ENCODE assay signal across 20 cellular contexts in genomic region chr3:43921056-43921455, GRCh38.
DNase-seq lines count a peak whose midpoint lies in the region; FAIRE-seq and TF ChIP-seq lines count a peak whose summit lies in the region.
"Had no signal": no experiment of that assay in that cellular context is flagged by ENCODE, and none has a peak within 500 bp of the region (broad histone marks: within the 10 kb centered on the region; RNA-seq: fewer than 3 reads in every experiment).

No MANE protein-coding gene starts in this region.

- in situ Hi-C loops in mammary epithelial cell (cut with MboI; ENCODE audit: low sequenced_read_pairs in 2 of 2) (no loop called here), brain microvascular endothelial cell (cut with HindIII; ENCODE audit: low pct_ligation_motif_present, low sequenced_read_pairs) (no loop called here)

- H3K4me1 Mint-ChIP-seq in MCF 10A (ENCODE audit: insufficient read depth, unreplicated experiment), result no peaks in the 10 kb centered on the region
- peaks cover 0 to 5% (median 0%) of the 10 kb centered on the region in 4 donors for H3K4me1 Mint-ChIP-seq in CD4-positive, alpha-beta memory T cell

- CTCF ChIA-PET in MCF 10A (lab: Yijun Ruan, JAX), result no interaction called here
- CTCF ChIA-PET in mammary epithelial cell (lab: Charles Lee; ENCODE audit: low non-redundant PET), result no interaction called here
- CTCF ChIA-PET in CD4-positive, alpha-beta memory T cell (lab: Charles Lee; ENCODE audit: partially characterized antibody), result no interaction called here

- peaks cover 6% of the 10 kb centered on the region for H3K4me1 ChIP-seq in mammary epithelial cell (ENCODE audit: insufficient read depth, low read length)
- H3K4me1 ChIP-seq in CD4-positive, alpha-beta memory T cell (ENCODE audit: insufficient read depth, low read length), result no peaks in the 10 kb centered on the region

- H3K4me3 Mint-ChIP-seq in MCF 10A (ENCODE audit: unreplicated experiment), result no peak overlapping the region
- no peak overlapping the region for H3K4me3 Mint-ChIP-seq in CD4-positive, alpha-beta memory T cell
- H3K4me3 Mint-ChIP-seq: CD14-positive monocyte had no signal

- no peak for DNase-seq in MCF 10A (ENCODE audit: unreplicated experiment)
- no peak for DNase-seq in mammary epithelial cell
- DNase-seq in brain microvascular endothelial cell, result peak; percentile 7
- DNase-seq in iPS-NIHi11 (ENCODE audit: low spot score), result peak; percentile 34
- no peak for DNase-seq in substantia nigra (lab: John Stamatoyannopoulos, UW)
- DNase-seq in posterior cingulate gyrus, result no peak
- no peak for DNase-seq in CD4-positive, alpha-beta memory T cell
- DNase-seq in GM12892 (ENCODE audit: insufficient read length), result no peak
- DNase-seq: COR-L47, DMS 273 treated with DMSO at 0.1 percent for 48 hours, DND-41, KBM-7, NCI-H1417 treated with DMSO at 0.1 percent for 48 hours, NCI-H187 treated with DMSO at 0.1 percent for 48 hours, NCI-H345, NCI-H524 treated with DMSO at 0.1 percent for 48 hours had no signal

- no peaks in the 10 kb centered on the region for H4K20me1 ChIP-seq in mammary epithelial cell (ENCODE audit: insufficient read depth, low read length)

- no peak overlapping the region for H3K4me3 ChIP-seq in mammary epithelial cell (replicated peaks in 1 of 3; ENCODE audit: insufficient read depth in 1 of 3, low read depth in 2 of 3, low read length in 3 of 3)
- no peak overlapping the region for H3K4me3 ChIP-seq in brain microvascular endothelial cell (ENCODE audit: low read depth, low read length)
- H3K4me3 ChIP-seq in CD4-positive, alpha-beta memory T cell (ENCODE audit: low read length in 2 of 2), result no peak overlapping the region

- POLR2A ChIA-PET in MCF 10A (lab: Yijun Ruan, JAX), result interaction anchor here (0.6 kb wide), 1 partner anchor 138 kb away, joined by 3 read pairs; no protein-coding TSS in a partner anchor
- POLR2A ChIA-PET in CD4-positive, alpha-beta memory T cell (lab: Charles Lee; ENCODE audit: partially characterized antibody), result no interaction called here

- peak overlapping the region; percentile 39 for H3K27ac Mint-ChIP-seq in MCF 10A (ENCODE audit: low read depth, unreplicated experiment)
- H3K27ac Mint-ChIP-seq in CD4-positive, alpha-beta memory T cell, result no peak overlapping the region
- H3K27ac Mint-ChIP-seq: CD14-positive monocyte had no signal

- H2AFZ ChIP-seq in mammary epithelial cell (ENCODE audit: low read depth, low read length), result no peak overlapping the region

- no peaks in the 10 kb centered on the region for H3K9me3 Mint-ChIP-seq in MCF 10A (ENCODE audit: unreplicated experiment)
- H3K9me3 Mint-ChIP-seq in CD4-positive, alpha-beta memory T cell, result peaks cover 0 to 11% (median 4%) of the 10 kb centered on the region in 8 donors

- no peaks in the 10 kb centered on the region for H3K27me3 Mint-ChIP-seq in MCF 10A (ENCODE audit: insufficient read depth, unreplicated experiment)
- peaks cover 30 to 39% of the 10 kb centered on the region in 2 donors for H3K27me3 Mint-ChIP-seq in CD4-positive, alpha-beta memory T cell

- no peak for TF ChIP-seq CTCF in MCF 10A (IDR thresholded peaks at IDR 0.05; ENCODE audit: unreplicated experiment)
- TF ChIP-seq CTCF in mammary epithelial cell (conservative IDR thresholded peaks at IDR 0.05 in 1 of 2, IDR thresholded peaks at IDR 0.05 in 1 of 2; ENCODE audit: extremely low read depth in 1 of 2, insufficient read depth in 1 of 2, low read depth in 1 of 2, low read length in 2 of 2), result no peak
- TF ChIP-seq CTCF in brain microvascular endothelial cell (IDR thresholded peaks at IDR 0.05; ENCODE audit: low read depth, low read length, missing control alignments), result no peak

- dilution Hi-C loops in mammary epithelial cell (cut with HindIII; ENCODE audit: low sequenced_read_pairs), result no loop called here

- no peaks in the 10 kb centered on the region for H3K36me3 Mint-ChIP-seq in MCF 10A (ENCODE audit: insufficient read depth, unreplicated experiment)
- no peaks in the 10 kb centered on the region for H3K36me3 Mint-ChIP-seq in CD4-positive, alpha-beta memory T cell
- H3K36me3 Mint-ChIP-seq: CD14-positive monocyte had no signal

- no peak for TF ChIP-seq POLR2A in GM12892 (IDR thresholded peaks at IDR 0.05; ENCODE audit: low read depth, low read length)

- intact Hi-C loops in MCF 10A (cut with micrococcal nuclease) (no loop called here), mammary epithelial cell (cut with micrococcal nuclease) (no loop called here), posterior cingulate gyrus (cut with DNase I) (no loop called here)
- intact Hi-C loops in CD4-positive, alpha-beta memory T cell (cut with micrococcal nuclease), result no loop called here

- 93% methylated on average over 7 of the region's 7 CpGs for WGBS in mammary epithelial cell (ENCODE audit: low coverage, missing lambda C conversion rate)

- H3K27me3 ChIP-seq in mammary epithelial cell (ENCODE audit: insufficient read depth, low read length) (no peaks in the 10 kb centered on the region), brain microvascular endothelial cell (replicated peaks) (no peaks in the 10 kb centered on the region)
- peaks cover 7% of the 10 kb centered on the region for H3K27me3 ChIP-seq in CD4-positive, alpha-beta memory T cell (ENCODE audit: insufficient read depth, low read length)

- FAIRE-seq in GM12892 (lab: Jason Lieb, UNC), result no peak
- FAIRE-seq: G401.6, HepG2 had no signal

- H3K4me2 ChIP-seq in mammary epithelial cell (ENCODE audit: insufficient read depth, low read depth, low read length), result no peak overlapping the region

- H3K27ac ChIP-seq in mammary epithelial cell (ENCODE audit: insufficient read depth, low read depth, low read length) (no peak overlapping the region), brain microvascular endothelial cell (no peak overlapping the region), substantia nigra (ENCODE audit: low read depth, low read length, poor library complexity, severe bottlenecking) (no peak overlapping the region)
- no peak overlapping the region for H3K27ac ChIP-seq in CD4-positive, alpha-beta memory T cell (ENCODE audit: low read depth, low read length)
- H3K27ac ChIP-seq: 22Rv1 had no signal

- no peaks in the 10 kb centered on the region for H3K79me2 ChIP-seq in mammary epithelial cell (ENCODE audit: insufficient read depth, low read length)

- peaks cover 8% of the 10 kb centered on the region for H3K9me3 ChIP-seq in mammary epithelial cell (replicated peaks; ENCODE audit: insufficient read depth, low read length)
- H3K9me3 ChIP-seq in CD4-positive, alpha-beta memory T cell (ENCODE audit: control insufficient read depth in 1 of 2, low read length in 2 of 2), result no peaks in the 10 kb centered on the region

- H3K9ac ChIP-seq in mammary epithelial cell (ENCODE audit: insufficient read depth, low read length), result no peak overlapping the region

- no TSS peak for BruUV-seq in MCF 10A (replicated peaks; lab: Mats Ljungman, UMichigan)
- BruUV-seq in mammary epithelial cell (replicated peaks; lab: Mats Ljungman, UMichigan), result no TSS peak

- no peaks in the 10 kb centered on the region for H3K36me3 ChIP-seq in mammary epithelial cell (ENCODE audit: insufficient read depth, low read length)
- H3K36me3 ChIP-seq in brain microvascular endothelial cell (replicated peaks), result no peaks in the 10 kb centered on the region
- H3K36me3 ChIP-seq in CD4-positive, alpha-beta memory T cell (ENCODE audit: insufficient read depth, low read length), result no peaks in the 10 kb centered on the region

Comparison
In these comparisons a context has a peak if more than half of its experiments do, and no peak if none do; other contexts are left out.
1. DNase-seq: peak in brain microvascular endothelial cell (single experiment) and iPS-NIHi11 (single experiment); none in MCF 10A (single experiment), mammary epithelial cell (single experiment), substantia nigra (0 of 49), posterior cingulate gyrus (0 of 10), CD4-positive, alpha-beta memory T cell (0 of 5) and GM12892 (single experiment).